In genomic region chr11:65501005-65501529, GRCh38 we compare ENCODE assay signal across 1 cellular context.
TF ChIP-seq lines count a peak whose summit lies in the region.

No MANE protein-coding gene starts in this region.

TF ChIP-seq in endothelial cell of umbilical vein, 7 proteins besides CTCF, POLR2A, EP300 and RAD21:
- TF ChIP-seq JUN (IDR thresholded peaks at IDR 0.05; ENCODE audit: borderline replicate concordance, insufficient read depth, insufficient read length, low read depth) (no peak), MYC (IDR thresholded peaks at IDR 0.05; ENCODE audit: low read depth, low read length) (no peak), GATA2 (IDR thresholded peaks at IDR 0.05; ENCODE audit: insufficient read depth, insufficient read length, low read depth, low read length) (no peak), MAX (IDR thresholded peaks at IDR 0.05; ENCODE audit: insufficient read depth, insufficient read length) (no peak), POLR2AphosphoS5 (IDR thresholded peaks at IDR 0.05; ENCODE audit: insufficient read depth, low read depth, low read length) (no peak), FOS (IDR thresholded peaks at IDR 0.05; ENCODE audit: borderline replicate concordance, insufficient read depth, low read length) (no peak), EZH2 (IDR thresholded peaks at IDR 0.05; ENCODE audit: borderline replicate concordance, low read depth, low read length, severe bottlenecking) (no peak)
